In genomic region chr18:72762505-72763122, GRCh38 we compare ENCODE assay signal across 8 cellular contexts.
DNase-seq lines count a peak whose midpoint lies in the region; ATAC-seq and TF ChIP-seq lines count a peak whose summit lies in the region.

No MANE protein-coding gene starts in this region.

- no peak overlapping the region for H3K4me2 ChIP-seq in SK-N-SH

- peak; percentile 83 for TF ChIP-seq RAD21 in SK-N-SH (IDR thresholded peaks at IDR 0.05; ENCODE audit: low read length)

- H3K9ac ChIP-seq in SK-N-SH: no peak overlapping the region

- POLR2A ChIA-PET in activated CD8-positive, alpha-beta T cell treated with anti-CD3 and anti-CD28 coated beads for 36 hours (lab: Charles Lee): no interaction called here
- POLR2A ChIA-PET in activated CD8-positive, alpha-beta T cell treated with anti-CD3 and anti-CD28 coated beads, Interleukin-2, amount 10 ng/mL, durations not matched to agents 7 days and 5 days (lab: Charles Lee): no interaction called here
- POLR2A ChIA-PET in SK-N-SH (lab: Yijun Ruan, JAX): no interaction called here

- no peaks in the 10 kb centered on the region for H3F3A ChIP-seq in SK-N-SH (replicated peaks; ENCODE audit: insufficient read depth)

- no peaks in the 10 kb centered on the region for H4K20me1 ChIP-seq in SK-N-SH (ENCODE audit: insufficient read depth)

- no peaks in the 10 kb centered on the region for H3K27me3 Mint-ChIP-seq in activated CD8-positive, alpha-beta T cell treated with anti-CD3 and anti-CD28 coated beads for 36 hours
- no peaks in the 10 kb centered on the region for H3K27me3 Mint-ChIP-seq in activated CD8-positive, alpha-beta T cell treated with anti-CD3 and anti-CD28 coated beads, Interleukin-2, amount 10 ng/mL, durations not matched to agents 7 days and 5 days (ENCODE audit: low read depth)

- H3K4me3 ChIP-seq in HFF-Myc (replicated peaks; ENCODE audit: low read depth, low read length): no peak overlapping the region
- no peak overlapping the region for H3K4me3 ChIP-seq in SK-N-SH (ENCODE audit: low read depth in 2 of 2, low read length in 1 of 2)
- no peak overlapping the region for H3K4me3 ChIP-seq in fibroblast of villous mesenchyme (ENCODE audit: low read depth, low read length)

- H3K4me1 ChIP-seq in SK-N-SH (ENCODE audit: control insufficient read depth in 1 of 2, insufficient read depth in 2 of 2, low read depth in 1 of 2, low read length in 1 of 2): no peaks in the 10 kb centered on the region

- intact Hi-C loops in activated CD8-positive, alpha-beta T cell treated with anti-CD3 and anti-CD28 coated beads for 36 hours (cut with micrococcal nuclease): loop anchor here (5.0 kb wide), 1 partner anchor 1080 kb away; no protein-coding TSS in a partner anchor

- H3K9me2 ChIP-seq in SK-N-SH: no peaks in the 10 kb centered on the region

- H3K4me1 Mint-ChIP-seq in activated CD8-positive, alpha-beta T cell treated with anti-CD3 and anti-CD28 coated beads for 36 hours (ENCODE audit: low read depth): no peaks in the 10 kb centered on the region
- H3K4me1 Mint-ChIP-seq in activated CD8-positive, alpha-beta T cell treated with anti-CD3 and anti-CD28 coated beads, Interleukin-2, amount 10 ng/mL, durations not matched to agents 7 days and 5 days (ENCODE audit: low read depth): no peaks in the 10 kb centered on the region

- H3K4me3 Mint-ChIP-seq in activated CD8-positive, alpha-beta T cell treated with anti-CD3 and anti-CD28 coated beads for 36 hours: no peak overlapping the region
- no peak overlapping the region for H3K4me3 Mint-ChIP-seq in activated CD8-positive, alpha-beta T cell treated with anti-CD3 and anti-CD28 coated beads, Interleukin-2, amount 10 ng/mL, durations not matched to agents 7 days and 5 days

- no peak for DNase-seq in activated CD8-positive, alpha-beta T cell treated with anti-CD3 and anti-CD28 coated beads for 36 hours
- no peak for DNase-seq in activated CD8-positive, alpha-beta T cell treated with anti-CD3 and anti-CD28 coated beads, Interleukin-2, amount 10 ng/mL, durations not matched to agents 7 days and 5 days
- peak; percentile 46 for DNase-seq in HFF-Myc (ENCODE audit: extremely low read depth, low read depth)
- DNase-seq in NCI-H1092 treated with DMSO at 0.1 percent for 48 hours (lab: John Stamatoyannopoulos, UW): peak; percentile 78
- DNase-seq in SK-N-SH: peak; percentile 30
- peak; percentile 67 for DNase-seq in fibroblast of villous mesenchyme (ENCODE audit: low read depth)
- peak; percentile 27 for DNase-seq in retina
- no peak for DNase-seq in stimulated activated naive CD8-positive, alpha-beta T cell treated with anti-CD3 and anti-CD28 coated beads, Interleukin-15, Interleukin-2, amounts not matched to agents 100 U/mL and 50 U/mL, for 24 hours

- 9% methylated on average over 5 of the region's 5 CpGs for WGBS in SK-N-SH (ENCODE audit: low lambda C conversion rate)

- peak; percentile 68 for TF ChIP-seq CTCF in activated CD8-positive, alpha-beta T cell treated with anti-CD3 and anti-CD28 coated beads for 36 hours (IDR thresholded peaks at IDR 0.05)
- TF ChIP-seq CTCF in HFF-Myc (IDR thresholded peaks at IDR 0.05; ENCODE audit: low read depth, low read length, missing control alignments) (peak; percentile 46), SK-N-SH (IDR thresholded peaks at IDR 0.05) (peak; percentile 86), fibroblast of villous mesenchyme (IDR thresholded peaks at IDR 0.05; ENCODE audit: insufficient read depth, low read depth, low read length) (peak; percentile 69)

- no peaks in the 10 kb centered on the region for H3K9me3 Mint-ChIP-seq in activated CD8-positive, alpha-beta T cell treated with anti-CD3 and anti-CD28 coated beads for 36 hours
- no peaks in the 10 kb centered on the region for H3K9me3 Mint-ChIP-seq in activated CD8-positive, alpha-beta T cell treated with anti-CD3 and anti-CD28 coated beads, Interleukin-2, amount 10 ng/mL, durations not matched to agents 7 days and 5 days (ENCODE audit: insufficient read depth)

- H3K27me3 ChIP-seq in SK-N-SH (ENCODE audit: insufficient read depth): peaks cover 10% of the 10 kb centered on the region

- no peaks in the 10 kb centered on the region for H3K36me3 Mint-ChIP-seq in activated CD8-positive, alpha-beta T cell treated with anti-CD3 and anti-CD28 coated beads for 36 hours (ENCODE audit: low read depth)
- H3K36me3 Mint-ChIP-seq in activated CD8-positive, alpha-beta T cell treated with anti-CD3 and anti-CD28 coated beads, Interleukin-2, amount 10 ng/mL, durations not matched to agents 7 days and 5 days (ENCODE audit: low read depth): no peaks in the 10 kb centered on the region

- no peak for TF ChIP-seq EP300 in SK-N-SH (IDR thresholded peaks at IDR 0.05; ENCODE audit: borderline replicate concordance in 1 of 2, low read depth in 1 of 2, low read length in 1 of 2)

- no peak overlapping the region for H2AFZ ChIP-seq in SK-N-SH (ENCODE audit: low read depth)

- no peaks in the 10 kb centered on the region for H3K79me2 ChIP-seq in SK-N-SH (ENCODE audit: insufficient read depth)

- H3K36me3 ChIP-seq in SK-N-SH (replicated peaks in 1 of 2; ENCODE audit: control insufficient read depth in 1 of 2, insufficient read depth in 2 of 2, low read length in 1 of 2): no peaks in the 10 kb centered on the region

- ATAC-seq in activated CD8-positive, alpha-beta T cell treated with anti-CD3 and anti-CD28 coated beads for 36 hours: no peak
- no peak for ATAC-seq in activated CD8-positive, alpha-beta T cell treated with anti-CD3 and anti-CD28 coated beads, Interleukin-2, amount 10 ng/mL, durations not matched to agents 7 days and 5 days
- no peak for ATAC-seq in stimulated activated naive CD8-positive, alpha-beta T cell treated with anti-CD3 and anti-CD28 coated beads, Interleukin-15, Interleukin-2, amounts not matched to agents 100 U/mL and 50 U/mL, for 24 hours

- no peaks in the 10 kb centered on the region for H3K9me3 ChIP-seq in SK-N-SH

- H3K27ac ChIP-seq in SK-N-SH (ENCODE audit: low read depth in 2 of 2, low read length in 1 of 2): no peak overlapping the region

- no peak overlapping the region for H3K27ac Mint-ChIP-seq in activated CD8-positive, alpha-beta T cell treated with anti-CD3 and anti-CD28 coated beads for 36 hours
- no peak overlapping the region for H3K27ac Mint-ChIP-seq in activated CD8-positive, alpha-beta T cell treated with anti-CD3 and anti-CD28 coated beads, Interleukin-2, amount 10 ng/mL, durations not matched to agents 7 days and 5 days

- CTCF ChIA-PET in activated CD8-positive, alpha-beta T cell treated with anti-CD3 and anti-CD28 coated beads for 36 hours (lab: Charles Lee): interaction anchor here (0.9 to 1.4 kb wide), 5 partner anchors 10 to 1083 kb away, joined by 3 to 6 read pairs (median 4); no protein-coding TSS in a partner anchor
- CTCF ChIA-PET in activated CD8-positive, alpha-beta T cell treated with anti-CD3 and anti-CD28 coated beads, Interleukin-2, amount 10 ng/mL, durations not matched to agents 7 days and 5 days (lab: Charles Lee): interaction anchor here (0.7 to 2.8 kb wide), 4 partner anchors 10 to 1086 kb away, joined by 3 to 9 read pairs (median 3); no protein-coding TSS in a partner anchor
- CTCF ChIA-PET in SK-N-SH (lab: Yijun Ruan, JAX): interaction anchor here (0.5 to 6.4 kb wide), 31 partner anchors 9 to 1789 kb away, joined by 3 to 73 read pairs (median 4); no protein-coding TSS in a partner anchor

TF ChIP-seq in SK-N-SH, 30 proteins besides CTCF, POLR2A, EP300 and RAD21:
- TF ChIP-seq RCOR1 (IDR thresholded peaks at IDR 0.05; ENCODE audit: low read length) (no peak), SMC3 (IDR thresholded peaks at IDR 0.05; ENCODE audit: low read depth, low read length) (peak; percentile 58), MEF2A (IDR thresholded peaks at IDR 0.05; ENCODE audit: borderline replicate concordance, low read depth) (no peak)
TF ChIP-seq in SK-N-SH: peak in this region for 1.

Comparison
In these comparisons a context has a peak if more than half of its experiments do, and no peak if none do; other contexts are left out.
1. DNase-seq: peak in HFF-Myc (single experiment), NCI-H1092 treated with DMSO at 0.1 percent for 48 hours (single experiment), SK-N-SH (single experiment), fibroblast of villous mesenchyme (single experiment) and retina (single experiment); none in activated CD8-positive, alpha-beta T cell treated with anti-CD3 and anti-CD28 coated beads for 36 hours (single experiment), activated CD8-positive, alpha-beta T cell treated with anti-CD3 and anti-CD28 coated beads, Interleukin-2, amount 10 ng/mL, durations not matched to agents 7 days and 5 days (single experiment) and stimulated activated naive CD8-positive, alpha-beta T cell treated with anti-CD3 and anti-CD28 coated beads, Interleukin-15, Interleukin-2, amounts not matched to agents 100 U/mL and 50 U/mL, for 24 hours (single experiment).
2. Peak in every context shown above with its lines, with median percentiles within 50 percentile points of each other: CTCF ChIP-seq.